8 cellular contexts compared by ENCODE assay signal in the genomic region with DNA sequence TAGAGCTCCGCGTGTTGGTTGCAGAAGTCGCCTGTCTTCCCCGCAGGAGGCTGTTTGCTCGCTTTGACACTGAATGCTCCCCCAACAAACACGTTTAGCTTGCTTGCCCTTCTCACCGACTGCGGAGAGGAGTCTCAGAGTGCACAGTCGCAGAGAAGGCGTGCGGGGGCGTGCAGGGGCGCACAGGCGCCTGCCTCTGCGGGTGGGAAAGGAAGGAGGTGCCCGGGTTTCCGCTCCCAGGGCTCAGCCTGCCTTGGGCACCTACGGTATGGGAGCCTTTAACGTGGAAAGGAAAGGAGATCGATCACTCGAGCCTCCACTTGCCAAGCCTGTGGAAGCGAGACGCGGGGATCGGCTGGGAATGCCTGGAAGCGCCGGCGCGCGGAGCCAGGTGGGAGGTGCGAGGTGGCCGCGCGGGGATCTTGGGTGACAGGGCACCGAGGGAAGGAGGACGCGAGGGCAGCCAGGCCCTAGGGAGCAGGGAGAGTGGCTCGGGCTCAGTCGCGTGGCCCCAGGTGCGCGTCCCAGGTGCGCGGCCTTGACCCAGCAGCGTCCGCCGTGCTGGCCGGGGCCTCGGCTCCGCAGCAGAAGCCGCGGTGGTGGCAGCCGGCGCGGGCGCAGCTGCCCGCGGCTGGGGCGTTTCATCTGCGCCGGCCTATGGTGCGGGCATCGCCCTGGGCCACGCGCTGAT. TPM values are rescaled to one million over a fixed set of nuclear protein-coding genes. Genes with fewer than 3 reads are reported as not detected.
DNase-seq lines count a peak whose midpoint lies in the region; ATAC-seq, FAIRE-seq and TF ChIP-seq lines count a peak whose summit lies in the region.

A gene (plus strand): TSS at position 419 of the 691 bp plus-strand sequence. CDS start 749 bp downstream, outside the sequence.

- H3K4me2 ChIP-seq in A549 = peak within 1 kb of the TSS; percentile 79

- ATAC-seq in A549 = peak; percentile 98 to 99
- peak; percentile 91 for ATAC-seq in HG03066 (IDR thresholded peaks at IDR 0.05; ENCODE audit: low read depth, unreplicated experiment)
- peak; percentile 95 to 98 (median 97) for ATAC-seq in right lobe of liver

- 2% methylated on average over 24 of the region's 65 CpGs for WGBS in A549 (ENCODE audit: missing lambda C conversion rate)
- WGBS in right lobe of liver (ENCODE audit: insufficient coverage, low coverage, low lambda C conversion rate, missing lambda C conversion rate) = under 1% methylated on average over 28 of the region's 65 CpGs

- peak; percentile 59 for FAIRE-seq in A549 (lab: Jason Lieb, UNC)

- H3K27ac ChIP-seq in A549 (peak within 1 kb of the TSS; percentile 81 to 93), right lobe of liver (peak within 1 kb of the TSS; percentile 38 to 70 (median 68))

- TF ChIP-seq RAD21 in A549 (conservative IDR thresholded peaks at IDR 0.05 in 1 of 2, IDR thresholded peaks at IDR 0.05 in 1 of 2) = peak; percentile 13 to 41; a peak in 2 of 5 replicates

- H3K9me3 ChIP-seq in A549 (no peaks in the 10 kb centered on the region), right lobe of liver (no peaks in the 10 kb centered on the region)

- no peak for TF ChIP-seq EP300 in A549 (IDR thresholded peaks at IDR 0.05)

- H3K4me3 ChIP-seq in A549 = peak within 1 kb of the TSS; percentile 62
- peak within 1 kb of the TSS; percentile 63 to 80 (median 72) for H3K4me3 ChIP-seq in right lobe of liver

- H3K4me1 ChIP-seq in A549 = peaks cover 5% of the 10 kb centered on the region; the same call in 1 of the 3 replicates
- peaks cover 0 to 15% (median 0%) of the 10 kb centered on the region in 4 donors for H3K4me1 ChIP-seq in right lobe of liver

- TF ChIP-seq CTCF in A549 (IDR thresholded peaks at IDR 0.05) (no peak), right lobe of liver (IDR thresholded peaks at IDR 0.05) (no peak)

- no peaks in the 10 kb centered on the region for H3K9me3 Mint-ChIP-seq in activated CD4-positive, alpha-beta memory T cell treated with anti-CD3 and anti-CD28 coated beads, Interleukin-2, amount 10 ng/mL, durations not matched to agents 7 days and 5 days

- H3K36me3 ChIP-seq in right lobe of liver = no peaks in the 10 kb centered on the region

- intact Hi-C loops in right lobe of liver (cut with DNase I) = no loop called here

- no peaks in the 10 kb centered on the region for H3K27me3 ChIP-seq in right lobe of liver

- H3K4me1 Mint-ChIP-seq in activated CD4-positive, alpha-beta memory T cell treated with anti-CD3 and anti-CD28 coated beads, Interleukin-2, amount 10 ng/mL, durations not matched to agents 7 days and 5 days = peaks cover 22% of the 10 kb centered on the region

- H3K4me3 Mint-ChIP-seq in activated CD4-positive, alpha-beta memory T cell treated with anti-CD3 and anti-CD28 coated beads, Interleukin-2, amount 10 ng/mL, durations not matched to agents 7 days and 5 days = peak within 1 kb of the TSS; percentile 83

- H3K27me3 Mint-ChIP-seq in activated CD4-positive, alpha-beta memory T cell treated with anti-CD3 and anti-CD28 coated beads, Interleukin-2, amount 10 ng/mL, durations not matched to agents 7 days and 5 days = peaks cover 13% of the 10 kb centered on the region

- H3K27ac Mint-ChIP-seq in activated CD4-positive, alpha-beta memory T cell treated with anti-CD3 and anti-CD28 coated beads, Interleukin-2, amount 10 ng/mL, durations not matched to agents 7 days and 5 days = peak within 1 kb of the TSS; percentile 16

- POLR2A ChIA-PET in A549 (lab: Yijun Ruan, JAX) = interaction anchor here (0.6 to 1.4 kb wide), 6 partner anchors 44 to 531 kb away, joined by 3 to 4 read pairs (median 3); a partner anchor contains a TSS
- POLR2A ChIA-PET in activated CD4-positive, alpha-beta memory T cell treated with anti-CD3 and anti-CD28 coated beads, Interleukin-2, amount 10 ng/mL, durations not matched to agents 7 days and 5 days (lab: Charles Lee) = interaction anchor here (0.8 to 0.9 kb wide), 3 partner anchors 87 to 278 kb away, joined by 3 to 5 read pairs (median 4); a partner anchor contains a TSS

- CTCF ChIA-PET in A549 (lab: Yijun Ruan, JAX) = interaction anchor here (1.0 to 2.9 kb wide), 7 partner anchors 9 to 226 kb away, joined by 3 to 15 read pairs (median 5); no protein-coding TSS in a partner anchor
- CTCF ChIA-PET in activated CD4-positive, alpha-beta memory T cell treated with anti-CD3 and anti-CD28 coated beads, Interleukin-2, amount 10 ng/mL, durations not matched to agents 7 days and 5 days (lab: Charles Lee) = interaction anchor here (0.6 to 2.9 kb wide), 6 partner anchors 44 to 272 kb away, joined by 3 to 16 read pairs (median 4); no protein-coding TSS in a partner anchor

- DNase-seq in A549 (ENCODE audit: low read depth in 1 of 2, low spot score in 1 of 2) (peak; percentile 92 to 94), NCI-H345 treated with DMSO at 0.1 percent for 48 hours (lab: John Stamatoyannopoulos, UW; ENCODE audit: unreplicated experiment) (peak; percentile 40), ecto neural progenitor cell (ENCODE audit: low spot score) (peak; percentile 91), right lobe of liver (peak; percentile 92 to 95 (median 94))
- DNase-seq in activated CD4-positive, alpha-beta memory T cell treated with anti-CD3 and anti-CD28 coated beads, Interleukin-2, amount 10 ng/mL, durations not matched to agents 7 days and 5 days = peak; percentile 82
- DNase-seq in stimulated activated CD4-positive, alpha-beta T cell treated with anti-CD3 and anti-CD28 coated beads, Interleukin-4, amount 100 ng/mL, for 4 hours = peak; percentile 81 to 85

- TF ChIP-seq POLR2A in A549 (IDR thresholded peaks at IDR 0.05; ENCODE audit: low read length) (peak; percentile 84), GM18526 (IDR thresholded peaks at IDR 0.05; ENCODE audit: extremely low read depth, insufficient read length) (peak; percentile 62), right lobe of liver (IDR thresholded peaks at IDR 0.05) (peak; percentile 66)

- peaks cover 4% of the 10 kb centered on the region for H3K36me3 Mint-ChIP-seq in activated CD4-positive, alpha-beta memory T cell treated with anti-CD3 and anti-CD28 coated beads, Interleukin-2, amount 10 ng/mL, durations not matched to agents 7 days and 5 days (ENCODE audit: low read depth)

TF ChIP-seq in A549, 52 proteins besides CTCF, POLR2A, EP300 and RAD21 (continues in another document):
- TF ChIP-seq MAFK (IDR thresholded peaks at IDR 0.05; ENCODE audit: partially characterized antibody) (peak; percentile 8), CHD2 (IDR thresholded peaks at IDR 0.05; ENCODE audit: low read length, partially characterized antibody) (no peak), HOXB13 (CRISPR knock-in tag; IDR thresholded peaks at IDR 0.05; ENCODE audit: low read depth) (0 out of 2 replicates have a peak, but pooled peaks have one; percentile 3), NPAS2 (CRISPR knock-in tag; IDR thresholded peaks at IDR 0.05; ENCODE audit: borderline replicate concordance) (peak; percentile 43; the same call in 1 of the 2 replicates), FOSL2 (IDR thresholded peaks at IDR 0.05) (no peak), FOSL2 (CRISPR knock-in tag; IDR thresholded peaks at IDR 0.05) (no peak), PHF8 (IDR thresholded peaks at IDR 0.05; ENCODE audit: borderline replicate concordance, low read depth) (peak; percentile 79), TFCP2L1 (CRISPR knock-in tag; IDR thresholded peaks at IDR 0.05) (0 out of 2 replicates have a peak, but pooled peaks have one; percentile 12), BHLHE40 (IDR thresholded peaks at IDR 0.05; ENCODE audit: low read depth, low read length) (no peak), SMC3 (IDR thresholded peaks at IDR 0.05) (peak; percentile 54), GATA3 (IDR thresholded peaks at IDR 0.05; ENCODE audit: borderline replicate concordance) (peak; percentile 39; the same call in 1 of the 2 replicates), KDM1A (IDR thresholded peaks at IDR 0.05; ENCODE audit: low read depth) (no peak)
- TF ChIP-seq, protein P1, sequence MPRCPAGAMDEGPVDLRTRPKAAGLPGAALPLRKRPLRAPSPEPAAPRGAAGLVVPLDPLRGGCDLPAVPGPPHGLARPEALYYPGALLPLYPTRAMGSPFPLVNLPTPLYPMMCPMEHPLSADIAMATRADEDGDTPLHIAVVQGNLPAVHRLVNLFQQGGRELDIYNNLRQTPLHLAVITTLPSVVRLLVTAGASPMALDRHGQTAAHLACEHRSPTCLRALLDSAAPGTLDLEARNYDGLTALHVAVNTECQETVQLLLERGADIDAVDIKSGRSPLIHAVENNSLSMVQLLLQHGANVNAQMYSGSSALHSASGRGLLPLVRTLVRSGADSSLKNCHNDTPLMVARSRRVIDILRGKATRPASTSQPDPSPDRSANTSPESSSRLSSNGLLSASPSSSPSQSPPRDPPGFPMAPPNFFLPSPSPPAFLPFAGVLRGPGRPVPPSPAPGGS (IDR thresholded peaks at IDR 0.05) = peak; percentile 80; the same call in 2 of the 3 replicates
- TF ChIP-seq, protein P2, sequence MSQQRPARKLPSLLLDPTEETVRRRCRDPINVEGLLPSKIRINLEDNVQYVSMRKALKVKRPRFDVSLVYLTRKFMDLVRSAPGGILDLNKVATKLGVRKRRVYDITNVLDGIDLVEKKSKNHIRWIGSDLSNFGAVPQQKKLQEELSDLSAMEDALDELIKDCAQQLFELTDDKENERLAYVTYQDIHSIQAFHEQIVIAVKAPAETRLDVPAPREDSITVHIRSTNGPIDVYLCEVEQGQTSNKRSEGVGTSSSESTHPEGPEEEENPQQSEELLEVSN (IDR thresholded peaks at IDR 0.05; ENCODE audit: borderline replicate concordance, low read depth) = peak; percentile 97
- TF ChIP-seq, protein P3, sequence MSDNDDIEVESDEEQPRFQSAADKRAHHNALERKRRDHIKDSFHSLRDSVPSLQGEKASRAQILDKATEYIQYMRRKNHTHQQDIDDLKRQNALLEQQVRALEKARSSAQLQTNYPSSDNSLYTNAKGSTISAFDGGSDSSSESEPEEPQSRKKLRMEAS (IDR thresholded peaks at IDR 0.05) = peak; percentile 99

RNA-seq across cellular contexts. Expression of the gene that starts here (rescaled TPM):
- polyA plus RNA-seq in A549 (2011; rRNA removed) = 22.1 and 22.2 TPM in 2 replicates
- polyA plus RNA-seq in A549 (2012; cell fraction: cytosol; rRNA removed) = 5.2 and 6.2 TPM in 2 replicates
- polyA plus RNA-seq in A549 (2012; cell fraction: nucleus; rRNA removed) = 15.7 and 20.4 TPM in 2 replicates
- polyA plus RNA-seq in A549 (2017; fragmentation: RNase III; extraction: RNeasy Plus Mini Kit Qiagen cat#74134 plus additional on column Dnase treatment) = 17.4 to 18.2 TPM (median 17.4 TPM) in 3 replicates
- 8.1 and 11.1 TPM in 2 replicates for polyA minus RNA-seq in A549 (2011; rRNA and poly(A)+ RNA removed)
- 10 to 100 TPM; 10.1 to 10.4 TPM for total RNA-seq in activated CD4-positive, alpha-beta memory T cell treated with anti-CD3 and anti-CD28 coated beads, Interleukin-2, amount 10 ng/mL, durations not matched to agents 7 days and 5 days
- total RNA-seq in right lobe of liver = 10 to 100 TPM in 4 of 6 experiments, 1 to 10 TPM in 2; 7.6 to 16.3 (median 13.3) TPM

Comparison
In these comparisons a context has a peak if more than half of its experiments do, and no peak if none do; other contexts are left out.
1. Peak in every context shown above with its lines: DNase-seq, ATAC-seq, H3K4me3 ChIP-seq and H3K27ac ChIP-seq.
2. DNase-seq: peak in every context shown above with its lines; median percentile 94 in right lobe of liver; 93 in A549; 91 in ecto neural progenitor cell; 83 in stimulated activated CD4-positive, alpha-beta T cell treated with anti-CD3 and anti-CD28 coated beads, Interleukin-4, amount 100 ng/mL, for 4 hours; 82 in activated CD4-positive, alpha-beta memory T cell treated with anti-CD3 and anti-CD28 coated beads, Interleukin-2, amount 10 ng/mL, durations not matched to agents 7 days and 5 days; 40 in NCI-H345 treated with DMSO at 0.1 percent for 48 hours.